Comparison of ENCODE assay signal across 13 cellular contexts in genomic region chr11:90639687-90640086, GRCh38.
A peak's percentile ranks its signal among the peaks of the same experiment; 100 is the strongest.
DNase-seq lines count a peak whose midpoint lies in the region; ATAC-seq, FAIRE-seq and TF ChIP-seq lines count a peak whose summit lies in the region.
"Had no signal": no experiment of that assay in that cellular context is flagged by ENCODE, and none has a peak within 500 bp of the region (broad histone marks: within the 10 kb centered on the region; RNA-seq: fewer than 3 reads in every experiment).

No MANE protein-coding gene starts in this region.

- H4K91ac ChIP-seq in H9 (ENCODE audit: insufficient read length, low read depth, low read length), result no peak overlapping the region

- no peak overlapping the region for H3K14ac ChIP-seq in H9 (ENCODE audit: insufficient read depth, low read length)

- no peaks in the 10 kb centered on the region for H3K79me1 ChIP-seq in H9 (ENCODE audit: insufficient read depth, low read depth, low read length, poor library complexity, severe bottlenecking)

- no peaks in the 10 kb centered on the region for H3K79me2 ChIP-seq in H9 (ENCODE audit: insufficient read depth, low read length)

- H2AFZ ChIP-seq in H9 (ENCODE audit: low read length), result peak overlapping the region; percentile 23

- H2BK15ac ChIP-seq in H9 (ENCODE audit: low read depth, low read length), result no peak overlapping the region

- H2BK20ac ChIP-seq in H9 (ENCODE audit: low read depth, low read length, poor library complexity, severe bottlenecking), result no peak overlapping the region

- no peak overlapping the region for H4K5ac ChIP-seq in H9 (ENCODE audit: insufficient read length, low read depth, low read length)

- no peaks in the 10 kb centered on the region for H3K9me3 ChIP-seq in H9 (ENCODE audit: control insufficient read depth, low read depth, low read length)
- H3K9me3 ChIP-seq: body of pancreas, testis had no signal

- H3K23me2 ChIP-seq in H9 (ENCODE audit: insufficient read length, low read depth, low read length, poor library complexity, severe bottlenecking), result no peaks in the 10 kb centered on the region

- H3K27me3 ChIP-seq in H9 (ENCODE audit: insufficient read depth, low read length), result no peaks in the 10 kb centered on the region
- H3K27me3 ChIP-seq: body of pancreas, testis had no signal

- ATAC-seq in WTC11 (peak; percentile 79), left colon (no peak)
- ATAC-seq: body of pancreas; naive thymus-derived CD8-positive, alpha-beta T cell had no signal

- intact Hi-C loops in left colon (cut with DNase I, micrococcal nuclease), result no loop called here
- intact Hi-C loops in CD14-positive monocyte (cut with micrococcal nuclease), result no loop called here

- no peak overlapping the region for H4K8ac ChIP-seq in H9 (replicated peaks; ENCODE audit: insufficient read length, low read depth, low read length)

- no peak overlapping the region for H3K9ac ChIP-seq in H9 (ENCODE audit: extremely low read depth, insufficient read length, low read length)

- H2BK120ac ChIP-seq in H9 (ENCODE audit: low read depth, low read length, poor library complexity, severe bottlenecking), result no peak overlapping the region

- no CpG with 5 or more reads among the region's 1 CpG for WGBS in H9 (ENCODE audit: extremely low coverage, insufficient read length, low lambda C conversion rate)

- H2BK12ac ChIP-seq in H9 (ENCODE audit: insufficient read length, low read depth, low read length), result no peak overlapping the region

- H3K27me3 Mint-ChIP-seq in H9 (ENCODE audit: low read depth) (no peaks in the 10 kb centered on the region), WTC11 (ENCODE audit: low read depth) (no peaks in the 10 kb centered on the region), CD14-positive monocyte (ENCODE audit: low read depth in 3 of 3) (no peaks in the 10 kb centered on the region)
- H3K27me3 Mint-ChIP-seq: CD4-positive, CD25-positive, alpha-beta regulatory T cell; naive thymus-derived CD8-positive, alpha-beta T cell had no signal

- no peaks in the 10 kb centered on the region for H4K20me1 ChIP-seq in H9 (ENCODE audit: control insufficient read depth, insufficient read depth, insufficient read length)

- TF ChIP-seq CTCF in H9 (conservative IDR thresholded peaks at IDR 0.05) (peak; percentile 66), WTC11 (IDR thresholded peaks at IDR 0.05) (no peak), CD14-positive monocyte (IDR thresholded peaks at IDR 0.05) (no peak)

- CTCF ChIA-PET in WTC11 (lab: Charles Lee) (interaction anchor here (1.0 to 1.5 kb wide), 5 partner anchors 11 to 162 kb away, joined by 3 to 6 read pairs (median 4); no protein-coding TSS in a partner anchor), HEK293T (lab: Yijun Ruan, JAX) (interaction anchor here (0.6 to 0.7 kb wide), 2 partner anchors 16 to 40 kb away, joined by 3 to 6 read pairs; no protein-coding TSS in a partner anchor)

- H3T11ph ChIP-seq in H9 (ENCODE audit: low read length), result no peak overlapping the region

- DNase-seq in H9, result no peak
- DNase-seq in WTC11 (ENCODE audit: low spot score), result no peak
- peak; percentile 40 for DNase-seq in inferior parietal cortex (ENCODE audit: extremely low spot score)
- DNase-seq in left colon, result no peak
- no peak for DNase-seq in HEK293T (ENCODE audit: extremely low spot score)
- DNase-seq in CD14-positive monocyte (ENCODE audit: low spot score), result no peak
- no peak for DNase-seq in SHP77 treated with DMSO at 0.1 percent for 48 hours (lab: John Stamatoyannopoulos, UW)
- DNase-seq: body of pancreas; CD4-positive, CD25-positive, alpha-beta regulatory T cell; naive thymus-derived CD8-positive, alpha-beta T cell; testis had no signal

- no peak overlapping the region for H3K18ac ChIP-seq in H9 (ENCODE audit: insufficient read length, low read depth, low read length)

- H3K4me1 Mint-ChIP-seq in H9 (peaks cover 7 to 11% of the 10 kb centered on the region in 2 experiments), WTC11 (peaks cover 11% of the 10 kb centered on the region), CD14-positive monocyte (no peaks in the 10 kb centered on the region)
- H3K4me1 Mint-ChIP-seq: CD4-positive, CD25-positive, alpha-beta regulatory T cell; naive thymus-derived CD8-positive, alpha-beta T cell had no signal

- no peak overlapping the region for H3K4ac ChIP-seq in H9 (ENCODE audit: low read depth, low read length)

- POLR2A ChIA-PET in WTC11 (lab: Charles Lee), result no interaction called here
- POLR2A ChIA-PET in HEK293T (lab: Yijun Ruan, JAX), result no interaction called here

- H3K23ac ChIP-seq in H9 (ENCODE audit: insufficient read length, low read depth, low read length), result no peak overlapping the region

- no peak overlapping the region for H3K4me2 ChIP-seq in H9 (ENCODE audit: insufficient read depth, insufficient read length, low read length)

- no peak overlapping the region for H2BK5ac ChIP-seq in H9 (ENCODE audit: insufficient read length, low read length)

- FAIRE-seq in A204.1 (lab: Jason Lieb, UNC), result peak; percentile 65
- FAIRE-seq: GM18507 had no signal

- peaks cover 4% of the 10 kb centered on the region; the same call in 1 of the 2 replicates for H3K4me1 ChIP-seq in H9 (ENCODE audit: insufficient read depth, low read length)
- H3K4me1 ChIP-seq: body of pancreas, testis had no signal

- no peak overlapping the region for H3K27ac Mint-ChIP-seq in H9
- no peak overlapping the region for H3K27ac Mint-ChIP-seq in WTC11
- H3K27ac Mint-ChIP-seq in CD14-positive monocyte, result no peak overlapping the region
- H3K27ac Mint-ChIP-seq: CD4-positive, CD25-positive, alpha-beta regulatory T cell; naive thymus-derived CD8-positive, alpha-beta T cell had no signal

- H3K56ac ChIP-seq in H9 (ENCODE audit: insufficient read length, low read depth, low read length), result no peak overlapping the region

- H3K9me3 Mint-ChIP-seq in H9, result peaks cover 0 to 7% of the 10 kb centered on the region in 2 experiments; a peak in 2 of 5 replicates
- 0 out of 2 replicates have a peak, but pooled peaks cover 3% of the 10 kb centered on the region for H3K9me3 Mint-ChIP-seq in WTC11
- H3K9me3 Mint-ChIP-seq in CD14-positive monocyte, result peaks cover 0 to 8% (median 1%) of the 10 kb centered on the region in 7 donors

- no peak overlapping the region for H3K27ac ChIP-seq in H9 (ENCODE audit: insufficient read length, low read depth, low read length)
- H3K27ac ChIP-seq: body of pancreas, testis had no signal

- H3K4me3 Mint-ChIP-seq in H9 (no peak overlapping the region), WTC11 (no peak overlapping the region), CD14-positive monocyte (no peak overlapping the region)
- H3K4me3 Mint-ChIP-seq: naive thymus-derived CD8-positive, alpha-beta T cell had no signal

- H3K36me3 Mint-ChIP-seq in H9 (ENCODE audit: insufficient read depth in 1 of 3, low read depth in 3 of 3), result no peaks in the 10 kb centered on the region
- H3K36me3 Mint-ChIP-seq in WTC11, result no peaks in the 10 kb centered on the region; the same call in 1 of the 2 replicates
- no peaks in the 10 kb centered on the region for H3K36me3 Mint-ChIP-seq in CD14-positive monocyte
- H3K36me3 Mint-ChIP-seq: CD4-positive, CD25-positive, alpha-beta regulatory T cell had no signal

- no peak overlapping the region for H2AK5ac ChIP-seq in H9 (ENCODE audit: insufficient read length, low read length)

TF ChIP-seq in WTC11, 78 proteins besides CTCF, POLR2A, EP300 and RAD21 (continues in another document):
- TF ChIP-seq ZNF396 (CRISPR knock-in tag; IDR thresholded peaks at IDR 0.05; ENCODE audit: borderline replicate concordance) (no peak), ATF3 (CRISPR knock-in tag; conservative IDR thresholded peaks at IDR 0.05) (no peak)

TF ChIP-seq in HEK293T, 16 proteins besides CTCF, POLR2A, EP300 and RAD21:
- TF ChIP-seq FOXM1 (IDR thresholded peaks at IDR 0.05; ENCODE audit: borderline replicate concordance) (no peak), SP1 (IDR thresholded peaks at IDR 0.05) (no peak), FOXA1 (IDR thresholded peaks at IDR 0.05) (no peak), CTBP1 (IDR thresholded peaks at IDR 0.05; ENCODE audit: borderline replicate concordance) (no peak), BHLHE40 (IDR thresholded peaks at IDR 0.05; ENCODE audit: borderline replicate concordance) (no peak), ARNT (IDR thresholded peaks at IDR 0.05) (no peak), PKNOX1 (IDR thresholded peaks at IDR 0.05) (no peak), ELF4 (IDR thresholded peaks at IDR 0.05) (no peak), FOXK2 (IDR thresholded peaks at IDR 0.05) (no peak), TARDBP (IDR thresholded peaks at IDR 0.05) (no peak), ZNF384 (IDR thresholded peaks at IDR 0.05) (no peak), LEF1 (IDR thresholded peaks at IDR 0.05; ENCODE audit: borderline replicate concordance) (no peak), NFRKB (IDR thresholded peaks at IDR 0.05) (no peak)
